In the genomic region with DNA sequence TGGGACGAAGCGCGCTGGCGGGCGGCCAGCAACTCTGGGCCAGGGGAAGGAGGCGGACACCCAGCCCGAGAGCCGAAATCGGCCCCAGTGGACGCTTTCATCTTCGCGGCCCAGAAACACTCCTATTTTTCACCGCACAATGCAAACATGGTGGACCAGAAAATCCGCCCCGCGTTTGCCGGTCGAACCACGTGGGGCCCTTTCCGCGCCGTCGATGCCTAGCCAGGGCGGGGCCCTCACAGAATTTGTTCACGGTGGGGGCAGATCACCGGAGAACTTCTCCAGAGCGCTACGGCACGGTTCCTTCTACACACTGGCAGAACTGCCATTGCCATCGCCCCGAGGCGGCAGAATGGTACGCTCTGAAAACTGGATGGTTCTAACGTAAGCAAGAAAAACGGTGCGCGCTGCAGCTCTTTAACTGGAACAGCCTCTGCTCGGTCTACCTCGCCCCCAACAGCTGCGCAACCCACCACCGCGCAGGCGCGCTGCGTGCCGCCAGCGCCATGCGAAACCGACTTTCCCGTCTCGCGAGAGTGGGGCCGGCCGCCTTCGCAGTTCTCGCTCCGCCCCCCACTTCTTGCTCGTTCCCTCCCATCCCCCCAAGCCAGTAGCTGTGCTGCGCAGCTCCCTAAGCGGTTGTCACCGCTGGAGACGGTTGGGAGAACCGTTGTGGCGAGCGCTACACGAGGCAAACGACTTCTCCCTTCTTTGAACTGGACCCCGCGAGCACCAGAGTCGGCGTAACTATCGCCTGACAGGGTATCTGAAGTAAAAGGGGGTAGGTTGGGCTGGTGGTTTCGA, we compare ENCODE assay signal across 1 cellular context.
A peak's percentile ranks its signal among the peaks of the same experiment; 100 is the strongest.
TF ChIP-seq lines count a peak whose summit lies in the region.

TSS of gene HNRNPH3 (plus strand) at position 610 of the 804 bp plus-strand sequence. CDS start 5,158 bp downstream, outside the sequence.

TF ChIP-seq in GM12878, 131 proteins besides CTCF, POLR2A, EP300 and RAD21 (continued from another document and continues in another):
- TF ChIP-seq, protein P1, sequence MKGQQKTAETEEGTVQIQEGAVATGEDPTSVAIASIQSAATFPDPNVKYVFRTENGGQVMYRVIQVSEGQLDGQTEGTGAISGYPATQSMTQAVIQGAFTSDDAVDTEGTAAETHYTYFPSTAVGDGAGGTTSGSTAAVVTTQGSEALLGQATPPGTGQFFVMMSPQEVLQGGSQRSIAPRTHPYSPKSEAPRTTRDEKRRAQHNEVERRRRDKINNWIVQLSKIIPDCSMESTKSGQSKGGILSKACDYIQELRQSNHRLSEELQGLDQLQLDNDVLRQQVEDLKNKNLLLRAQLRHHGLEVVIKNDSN (IDR thresholded peaks at IDR 0.05; ENCODE audit: borderline replicate concordance, extremely low read length, insufficient read depth, low read depth, low read length) = peak; percentile 84
- TF ChIP-seq NR2C2 (IDR thresholded peaks at IDR 0.05; ENCODE audit: borderline replicate concordance, control insufficient read depth, insufficient read length, low read depth) = no peak
- no peak for TF ChIP-seq GABPA (IDR thresholded peaks at IDR 0.05; ENCODE audit: low read depth)
- 0 out of 2 replicates have a peak, but pooled peaks have one; percentile 59 for TF ChIP-seq HDAC2 (IDR thresholded peaks at IDR 0.05)
- peak; percentile 98 for TF ChIP-seq PML (IDR thresholded peaks at IDR 0.05; ENCODE audit: low read length)
- no peak for TF ChIP-seq FOXK2 (IDR thresholded peaks at IDR 0.05)
- TF ChIP-seq NKRF (conservative IDR thresholded peaks at IDR 0.05) = peak; percentile 90
- TF ChIP-seq SUZ12 (IDR thresholded peaks at IDR 0.05; ENCODE audit: unreplicated experiment) = no peak
- no peak for TF ChIP-seq ZNF622 (IDR thresholded peaks at IDR 0.05)
- peak; percentile 100; the same call in 1 of the 2 replicates for TF ChIP-seq RCOR1 (conservative IDR thresholded peaks at IDR 0.05; ENCODE audit: low read depth, low read length)
- TF ChIP-seq YY1 (IDR thresholded peaks at IDR 0.05; ENCODE audit: low read depth, low read length) = peak; percentile 90
- no peak for TF ChIP-seq YBX1 (IDR thresholded peaks at IDR 0.05)
- TF ChIP-seq CREM (IDR thresholded peaks at IDR 0.05; ENCODE audit: low read depth) = peak; percentile 43
- TF ChIP-seq, protein P2, sequence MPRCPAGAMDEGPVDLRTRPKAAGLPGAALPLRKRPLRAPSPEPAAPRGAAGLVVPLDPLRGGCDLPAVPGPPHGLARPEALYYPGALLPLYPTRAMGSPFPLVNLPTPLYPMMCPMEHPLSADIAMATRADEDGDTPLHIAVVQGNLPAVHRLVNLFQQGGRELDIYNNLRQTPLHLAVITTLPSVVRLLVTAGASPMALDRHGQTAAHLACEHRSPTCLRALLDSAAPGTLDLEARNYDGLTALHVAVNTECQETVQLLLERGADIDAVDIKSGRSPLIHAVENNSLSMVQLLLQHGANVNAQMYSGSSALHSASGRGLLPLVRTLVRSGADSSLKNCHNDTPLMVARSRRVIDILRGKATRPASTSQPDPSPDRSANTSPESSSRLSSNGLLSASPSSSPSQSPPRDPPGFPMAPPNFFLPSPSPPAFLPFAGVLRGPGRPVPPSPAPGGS (IDR thresholded peaks at IDR 0.05; ENCODE audit: borderline replicate concordance, insufficient read depth, low read depth, low read length, poor library complexity, severe bottlenecking) = peak; percentile 41
- TF ChIP-seq, protein P3, sequence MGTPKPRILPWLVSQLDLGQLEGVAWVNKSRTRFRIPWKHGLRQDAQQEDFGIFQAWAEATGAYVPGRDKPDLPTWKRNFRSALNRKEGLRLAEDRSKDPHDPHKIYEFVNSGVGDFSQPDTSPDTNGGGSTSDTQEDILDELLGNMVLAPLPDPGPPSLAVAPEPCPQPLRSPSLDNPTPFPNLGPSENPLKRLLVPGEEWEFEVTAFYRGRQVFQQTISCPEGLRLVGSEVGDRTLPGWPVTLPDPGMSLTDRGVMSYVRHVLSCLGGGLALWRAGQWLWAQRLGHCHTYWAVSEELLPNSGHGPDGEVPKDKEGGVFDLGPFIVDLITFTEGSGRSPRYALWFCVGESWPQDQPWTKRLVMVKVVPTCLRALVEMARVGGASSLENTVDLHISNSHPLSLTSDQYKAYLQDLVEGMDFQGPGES (IDR thresholded peaks at IDR 0.05) = no peak
- no peak for TF ChIP-seq SIX5 (IDR thresholded peaks at IDR 0.05; ENCODE audit: low read depth, low read length, severe bottlenecking)
- peak; percentile 99 for TF ChIP-seq CBFB (IDR thresholded peaks at IDR 0.05; ENCODE audit: low read depth)
- peak; percentile 70; the same call in 1 of the 2 replicates for TF ChIP-seq RELB (IDR thresholded peaks at IDR 0.05; ENCODE audit: low read depth)
- no peak for TF ChIP-seq ZNF24 (IDR thresholded peaks at IDR 0.05)
- TF ChIP-seq, protein P4, sequence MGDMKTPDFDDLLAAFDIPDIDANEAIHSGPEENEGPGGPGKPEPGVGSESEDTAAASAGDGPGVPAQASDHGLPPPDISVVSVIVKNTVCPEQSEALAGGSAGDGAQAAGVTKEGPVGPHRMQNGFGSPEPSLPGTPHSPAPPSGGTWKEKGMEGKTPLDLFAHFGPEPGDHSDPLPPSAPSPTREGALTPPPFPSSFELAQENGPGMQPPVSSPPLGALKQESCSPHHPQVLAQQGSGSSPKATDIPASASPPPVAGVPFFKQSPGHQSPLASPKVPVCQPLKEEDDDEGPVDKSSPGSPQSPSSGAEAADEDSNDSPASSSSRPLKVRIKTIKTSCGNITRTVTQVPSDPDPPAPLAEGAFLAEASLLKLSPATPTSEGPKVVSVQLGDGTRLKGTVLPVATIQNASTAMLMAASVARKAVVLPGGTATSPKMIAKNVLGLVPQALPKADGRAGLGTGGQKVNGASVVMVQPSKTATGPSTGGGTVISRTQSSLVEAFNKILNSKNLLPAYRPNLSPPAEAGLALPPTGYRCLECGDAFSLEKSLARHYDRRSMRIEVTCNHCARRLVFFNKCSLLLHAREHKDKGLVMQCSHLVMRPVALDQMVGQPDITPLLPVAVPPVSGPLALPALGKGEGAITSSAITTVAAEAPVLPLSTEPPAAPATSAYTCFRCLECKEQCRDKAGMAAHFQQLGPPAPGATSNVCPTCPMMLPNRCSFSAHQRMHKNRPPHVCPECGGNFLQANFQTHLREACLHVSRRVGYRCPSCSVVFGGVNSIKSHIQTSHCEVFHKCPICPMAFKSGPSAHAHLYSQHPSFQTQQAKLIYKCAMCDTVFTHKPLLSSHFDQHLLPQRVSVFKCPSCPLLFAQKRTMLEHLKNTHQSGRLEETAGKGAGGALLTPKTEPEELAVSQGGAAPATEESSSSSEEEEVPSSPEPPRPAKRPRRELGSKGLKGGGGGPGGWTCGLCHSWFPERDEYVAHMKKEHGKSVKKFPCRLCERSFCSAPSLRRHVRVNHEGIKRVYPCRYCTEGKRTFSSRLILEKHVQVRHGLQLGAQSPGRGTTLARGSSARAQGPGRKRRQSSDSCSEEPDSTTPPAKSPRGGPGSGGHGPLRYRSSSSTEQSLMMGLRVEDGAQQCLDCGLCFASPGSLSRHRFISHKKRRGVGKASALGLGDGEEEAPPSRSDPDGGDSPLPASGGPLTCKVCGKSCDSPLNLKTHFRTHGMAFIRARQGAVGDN (IDR thresholded peaks at IDR 0.05) = peak; percentile 84
- TF ChIP-seq, protein P5, sequence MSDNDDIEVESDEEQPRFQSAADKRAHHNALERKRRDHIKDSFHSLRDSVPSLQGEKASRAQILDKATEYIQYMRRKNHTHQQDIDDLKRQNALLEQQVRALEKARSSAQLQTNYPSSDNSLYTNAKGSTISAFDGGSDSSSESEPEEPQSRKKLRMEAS (IDR thresholded peaks at IDR 0.05; ENCODE audit: low read depth, low read length) = peak; percentile 94
- TF ChIP-seq JUNB (IDR thresholded peaks at IDR 0.05) = no peak
- TF ChIP-seq ZBED1 (IDR thresholded peaks at IDR 0.05; ENCODE audit: borderline replicate concordance) = peak; percentile 82; the same call in 1 of the 2 replicates
- TF ChIP-seq IKZF1 (conservative IDR thresholded peaks at IDR 0.05) = peak; percentile 68
- peak; percentile 90 for TF ChIP-seq NBN (IDR thresholded peaks at IDR 0.05)
- peak; percentile 95 for TF ChIP-seq MXI1 (IDR thresholded peaks at IDR 0.05; ENCODE audit: low read depth, low read length)
- peak; percentile 92 for TF ChIP-seq SIN3A (IDR thresholded peaks at IDR 0.05; ENCODE audit: low read depth, low read length)
- peak; percentile 95 for TF ChIP-seq ZNF207 (IDR thresholded peaks at IDR 0.05; ENCODE audit: borderline replicate concordance)
- peak; percentile 13; the same call in 1 of the 2 replicates for TF ChIP-seq BMI1 (IDR thresholded peaks at IDR 0.05; ENCODE audit: borderline replicate concordance)
- peak; percentile 6; the same call in 1 of the 2 replicates for TF ChIP-seq NFIC (IDR thresholded peaks at IDR 0.05; ENCODE audit: low read depth, low read length)
- peak; percentile 90 for TF ChIP-seq KLF5 (IDR thresholded peaks at IDR 0.05; ENCODE audit: partially characterized antibody)
- peak; percentile 96 for TF ChIP-seq TCF3 (IDR thresholded peaks at IDR 0.05; ENCODE audit: borderline replicate concordance, insufficient read depth, low read depth, low read length)
- peak; percentile 97; the same call in 1 of the 2 replicates for TF ChIP-seq SMAD5 (IDR thresholded peaks at IDR 0.05; ENCODE audit: low read depth)
- TF ChIP-seq BRCA1 (IDR thresholded peaks at IDR 0.05; ENCODE audit: low read depth, low read length) = peak; percentile 99
- TF ChIP-seq POLR2AphosphoS5 (IDR thresholded peaks at IDR 0.05; ENCODE audit: low read length) = peak; percentile 99
- peak; percentile 15; the same call in 1 of the 2 replicates for TF ChIP-seq RFX5 (IDR thresholded peaks at IDR 0.05; ENCODE audit: low read depth, low read length)
- TF ChIP-seq LARP7 (IDR thresholded peaks at IDR 0.05) = 0 out of 2 replicates have a peak, but pooled peaks have one; percentile 78
- TF ChIP-seq CHD1 (IDR thresholded peaks at IDR 0.05; ENCODE audit: low read depth, low read length) = peak; percentile 81; the same call in 1 of the 2 replicates
- peak; percentile 91 for TF ChIP-seq IRF5 (IDR thresholded peaks at IDR 0.05; ENCODE audit: borderline replicate concordance)
- TF ChIP-seq ZSCAN29 (IDR thresholded peaks at IDR 0.05) = peak; percentile 36; the same call in 1 of the 2 replicates
- TF ChIP-seq FOS (IDR thresholded peaks at IDR 0.05; ENCODE audit: borderline replicate concordance, extremely low read depth, insufficient read length) = no peak
- peak; percentile 85 for TF ChIP-seq SP1 (IDR thresholded peaks at IDR 0.05; ENCODE audit: low read depth, low read length)
- peak; percentile 70; the same call in 1 of the 2 replicates for TF ChIP-seq ZBTB33 (IDR thresholded peaks at IDR 0.05)
- peak; percentile 100 for TF ChIP-seq CHD2 (IDR thresholded peaks at IDR 0.05; ENCODE audit: borderline replicate concordance, low read depth, low read length)
- TF ChIP-seq, protein P6, sequence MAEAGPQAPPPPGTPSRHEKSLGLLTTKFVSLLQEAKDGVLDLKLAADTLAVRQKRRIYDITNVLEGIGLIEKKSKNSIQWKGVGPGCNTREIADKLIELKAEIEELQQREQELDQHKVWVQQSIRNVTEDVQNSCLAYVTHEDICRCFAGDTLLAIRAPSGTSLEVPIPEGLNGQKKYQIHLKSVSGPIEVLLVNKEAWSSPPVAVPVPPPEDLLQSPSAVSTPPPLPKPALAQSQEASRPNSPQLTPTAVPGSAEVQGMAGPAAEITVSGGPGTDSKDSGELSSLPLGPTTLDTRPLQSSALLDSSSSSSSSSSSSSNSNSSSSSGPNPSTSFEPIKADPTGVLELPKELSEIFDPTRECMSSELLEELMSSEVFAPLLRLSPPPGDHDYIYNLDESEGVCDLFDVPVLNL (IDR thresholded peaks at IDR 0.05; ENCODE audit: low read depth, low read length) = peak; percentile 49
